In genomic region chr17:17206149-17206912, GRCh38 we compare ENCODE assay signal across 8 cellular contexts. TPM values are rescaled to one million over a fixed set of nuclear protein-coding genes. Genes with fewer than 3 reads are reported as not detected.
DNase-seq lines count a peak whose midpoint lies in the region; TF ChIP-seq lines count a peak whose summit lies in the region.

Gene PLD6 (minus strand): TSS chr17:17206333. CDS start chr17:17206286, 47 bp downstream.

- H3K4me3 ChIP-seq in HAP-1, result peak within 1 kb of the TSS; percentile 62

- H3K36me3 ChIP-seq in HAP-1 (replicated peaks), result peaks cover 40% of the 10 kb centered on the region

- peaks cover 18% of the 10 kb centered on the region for H3K36me3 Mint-ChIP-seq in T-helper 1 cell treated with Interleukin-12 subunit alpha and Interleukin-12 subunit beta and Interleukin-4 antibody, amounts not matched to agents 30 μg/mL and 1 μg/mL, for 36 hours (ENCODE audit: low read depth)
- no peaks in the 10 kb centered on the region for H3K36me3 Mint-ChIP-seq in nephron progenitor cell (ENCODE audit: low read depth)

- H3K27me3 ChIP-seq in HAP-1 (ENCODE audit: low read depth), result no peaks in the 10 kb centered on the region

- peak within 1 kb of the TSS; percentile 42 for H3K27ac ChIP-seq in adipose tissue (ENCODE audit: low read depth, low read length)

- in situ Hi-C loops in HAP-1 (cut with MboI; ENCODE audit: low sequenced_read_pairs), result loop anchor here (5.0 to 10.0 kb wide), 2 partner anchors 54 to 202 kb away; no protein-coding TSS in a partner anchor

- H3K27me3 Mint-ChIP-seq in T-helper 1 cell treated with Interleukin-12 subunit alpha and Interleukin-12 subunit beta and Interleukin-4 antibody, amounts not matched to agents 30 μg/mL and 1 μg/mL, for 36 hours (ENCODE audit: low read depth), result no peaks in the 10 kb centered on the region
- peaks cover 5% of the 10 kb centered on the region for H3K27me3 Mint-ChIP-seq in nephron progenitor cell (ENCODE audit: low read depth, poor library complexity)

- 9 to 24% (median 18%) methylated on average over 61 to 77 of the region's 77 CpGs for WGBS in adipose tissue, 3 donors

- no peak for TF ChIP-seq CTCF in nephron progenitor cell (IDR thresholded peaks at IDR 0.05)

- no peaks in the 10 kb centered on the region for H3K9me3 ChIP-seq in HAP-1

- peak within 1 kb of the TSS; percentile 79 for H3K27ac Mint-ChIP-seq in T-helper 1 cell treated with Interleukin-12 subunit alpha and Interleukin-12 subunit beta and Interleukin-4 antibody, amounts not matched to agents 30 μg/mL and 1 μg/mL, for 36 hours
- no peak within 1 kb of the TSS for H3K27ac Mint-ChIP-seq in nephron progenitor cell

- DNase-seq in EH (ENCODE audit: low read depth), result peak; percentile 62
- DNase-seq in HAP-1 (ENCODE audit: low spot score in 2 of 2), result peak; percentile 84 to 99
- peak; percentile 92 for DNase-seq in NCI-H146 (lab: John Stamatoyannopoulos, UW)
- DNase-seq in hypothalamus (lab: John Stamatoyannopoulos, UW), result peak in 42 of 51 donors; percentile 19 to 92 (median 61)
- DNase-seq in stimulated activated CD4-positive, alpha-beta T cell treated with anti-CD3 and anti-CD28 coated beads, Interleukin-1b, Interleukin-23, amount 100 ng/mL, for 24 hours (ENCODE audit: low read depth in 4 of 4, low spot score in 1 of 4), result peak; percentile 78 to 90 (median 84)
- DNase-seq in nephron progenitor cell, result no peak

- peaks cover 23% of the 10 kb centered on the region for H3K4me1 ChIP-seq in HAP-1

- no peaks in the 10 kb centered on the region for H3K9me3 Mint-ChIP-seq in T-helper 1 cell treated with Interleukin-12 subunit alpha and Interleukin-12 subunit beta and Interleukin-4 antibody, amounts not matched to agents 30 μg/mL and 1 μg/mL, for 36 hours
- no peaks in the 10 kb centered on the region for H3K9me3 Mint-ChIP-seq in nephron progenitor cell

- H3K4me3 Mint-ChIP-seq in T-helper 1 cell treated with Interleukin-12 subunit alpha and Interleukin-12 subunit beta and Interleukin-4 antibody, amounts not matched to agents 30 μg/mL and 1 μg/mL, for 36 hours, result peak within 1 kb of the TSS; percentile 78
- H3K4me3 Mint-ChIP-seq in nephron progenitor cell, result no peak within 1 kb of the TSS

- peaks cover 22% of the 10 kb centered on the region for H3K4me1 Mint-ChIP-seq in T-helper 1 cell treated with Interleukin-12 subunit alpha and Interleukin-12 subunit beta and Interleukin-4 antibody, amounts not matched to agents 30 μg/mL and 1 μg/mL, for 36 hours (ENCODE audit: low read depth)
- peaks cover 3% of the 10 kb centered on the region for H3K4me1 Mint-ChIP-seq in nephron progenitor cell

RNA-seq across cellular contexts. Expression of gene PLD6, which starts in this region (rescaled TPM):
- polyA plus RNA-seq in adipose tissue, result 1 to 10 TPM; 3.3 to 6.8 (median 3.6) TPM
